In genomic region chr21:33541105-33541711, GRCh38 we compare ENCODE assay signal across 8 cellular contexts.
DNase-seq lines count a peak whose midpoint lies in the region; ATAC-seq, FAIRE-seq and TF ChIP-seq lines count a peak whose summit lies in the region.

No MANE protein-coding gene starts in this region.

- H3K4me3 Mint-ChIP-seq in stimulated activated naive CD8-positive, alpha-beta T cell treated with anti-CD3 and anti-CD28 coated beads, Interleukin-15, Interleukin-2, amounts not matched to agents 100 ng/mL and 50 ng/mL, for 24 hours = peak overlapping the region; percentile 97

- DNase-seq in EL (peak; percentile 39), adipocyte (ENCODE audit: low read depth) (peak; percentile 39), inferior parietal cortex (ENCODE audit: extremely low spot score) (peak; percentile 5), ecto neural progenitor cell (ENCODE audit: low spot score) (no peak), HTR-8/SVneo (ENCODE audit: insufficient read length, low spot score) (no peak)

- TF ChIP-seq CTCF in Loucy (conservative IDR thresholded peaks at IDR 0.05; ENCODE audit: low read length) = no peak

- peak overlapping the region; percentile 100 for H3K9ac ChIP-seq in Loucy (ENCODE audit: low read depth, low read length, poor library complexity, severe bottlenecking)
- H3K9ac ChIP-seq in adipocyte (ENCODE audit: low read length) = peak overlapping the region; percentile 98

- peaks cover 9% of the 10 kb centered on the region for H3F3A ChIP-seq in Loucy (ENCODE audit: low read depth)

- H3K79me2 ChIP-seq in Loucy (ENCODE audit: insufficient read depth, low read length) = peaks cover 76% of the 10 kb centered on the region

- FAIRE-seq in HTR-8/SVneo (lab: Jason Lieb, UNC) = no peak

- H3K9me3 Mint-ChIP-seq in stimulated activated naive CD8-positive, alpha-beta T cell treated with anti-CD3 and anti-CD28 coated beads, Interleukin-15, Interleukin-2, amounts not matched to agents 100 ng/mL and 50 ng/mL, for 24 hours = no peaks in the 10 kb centered on the region

- H3K36me3 ChIP-seq in Loucy (ENCODE audit: insufficient read depth, low read length) (peaks cover 12% of the 10 kb centered on the region; the same call in 1 of the 2 replicates), adipocyte (ENCODE audit: control insufficient read depth, insufficient read depth, low read length, severe bottlenecking) (peaks cover 29% of the 10 kb centered on the region)

- H3K27me3 Mint-ChIP-seq in stimulated activated naive CD8-positive, alpha-beta T cell treated with anti-CD3 and anti-CD28 coated beads, Interleukin-15, Interleukin-2, amounts not matched to agents 100 ng/mL and 50 ng/mL, for 24 hours = no peaks in the 10 kb centered on the region

- peak overlapping the region; percentile 99 for H3K27ac Mint-ChIP-seq in stimulated activated naive CD8-positive, alpha-beta T cell treated with anti-CD3 and anti-CD28 coated beads, Interleukin-15, Interleukin-2, amounts not matched to agents 100 ng/mL and 50 ng/mL, for 24 hours

- peaks cover 27% of the 10 kb centered on the region for H3K4me1 ChIP-seq in Loucy (ENCODE audit: insufficient read depth, low read length, poor library complexity, severe bottlenecking)
- peaks cover 25% of the 10 kb centered on the region for H3K4me1 ChIP-seq in adipocyte (ENCODE audit: control insufficient read depth, insufficient read depth, low read length)

- ATAC-seq in GM19351 (IDR thresholded peaks at IDR 0.05; ENCODE audit: unreplicated experiment) = no peak

- peaks cover 37% of the 10 kb centered on the region for H4K20me1 ChIP-seq in Loucy (ENCODE audit: insufficient read depth, low read length, poor library complexity, severe bottlenecking)

- H3K9me3 ChIP-seq in Loucy (ENCODE audit: insufficient read depth, low read depth, low read length) (no peaks in the 10 kb centered on the region), adipocyte (ENCODE audit: control insufficient read depth, low read length) (no peaks in the 10 kb centered on the region)

- H2AFZ ChIP-seq in Loucy (ENCODE audit: low read length) = peak overlapping the region; percentile 82; the same call in 1 of the 2 replicates

- H3K4me3 ChIP-seq in Loucy (ENCODE audit: low read length, poor library complexity, severe bottlenecking) = peak overlapping the region; percentile 94
- H3K4me3 ChIP-seq in adipocyte (ENCODE audit: low read length) = peak overlapping the region; percentile 96

- H3K9me2 ChIP-seq in Loucy (replicated peaks; ENCODE audit: low read depth, low read length) = no peaks in the 10 kb centered on the region

- H3K27me3 ChIP-seq in Loucy (ENCODE audit: insufficient read depth, low read length, poor library complexity, severe bottlenecking) (no peaks in the 10 kb centered on the region), adipocyte (replicated peaks; ENCODE audit: control insufficient read depth, insufficient read depth, low read length) (no peaks in the 10 kb centered on the region)

- H3K4me1 Mint-ChIP-seq in stimulated activated naive CD8-positive, alpha-beta T cell treated with anti-CD3 and anti-CD28 coated beads, Interleukin-15, Interleukin-2, amounts not matched to agents 100 ng/mL and 50 ng/mL, for 24 hours (ENCODE audit: low read depth) = peaks cover 48% of the 10 kb centered on the region

- H3K4me2 ChIP-seq in Loucy (ENCODE audit: low read depth, low read length, poor library complexity, severe bottlenecking) = peak overlapping the region; percentile 86

- H3K36me3 Mint-ChIP-seq in stimulated activated naive CD8-positive, alpha-beta T cell treated with anti-CD3 and anti-CD28 coated beads, Interleukin-15, Interleukin-2, amounts not matched to agents 100 ng/mL and 50 ng/mL, for 24 hours (ENCODE audit: low read depth) = peaks cover 75% of the 10 kb centered on the region

Comparison
In these comparisons a context has a peak if more than half of its experiments do, and no peak if none do; other contexts are left out.
1. DNase-seq: peak in EL (single experiment), adipocyte (single experiment) and inferior parietal cortex (single experiment); none in ecto neural progenitor cell (single experiment) and HTR-8/SVneo (single experiment).